13 cellular contexts compared by ENCODE assay signal in the genomic region with DNA sequence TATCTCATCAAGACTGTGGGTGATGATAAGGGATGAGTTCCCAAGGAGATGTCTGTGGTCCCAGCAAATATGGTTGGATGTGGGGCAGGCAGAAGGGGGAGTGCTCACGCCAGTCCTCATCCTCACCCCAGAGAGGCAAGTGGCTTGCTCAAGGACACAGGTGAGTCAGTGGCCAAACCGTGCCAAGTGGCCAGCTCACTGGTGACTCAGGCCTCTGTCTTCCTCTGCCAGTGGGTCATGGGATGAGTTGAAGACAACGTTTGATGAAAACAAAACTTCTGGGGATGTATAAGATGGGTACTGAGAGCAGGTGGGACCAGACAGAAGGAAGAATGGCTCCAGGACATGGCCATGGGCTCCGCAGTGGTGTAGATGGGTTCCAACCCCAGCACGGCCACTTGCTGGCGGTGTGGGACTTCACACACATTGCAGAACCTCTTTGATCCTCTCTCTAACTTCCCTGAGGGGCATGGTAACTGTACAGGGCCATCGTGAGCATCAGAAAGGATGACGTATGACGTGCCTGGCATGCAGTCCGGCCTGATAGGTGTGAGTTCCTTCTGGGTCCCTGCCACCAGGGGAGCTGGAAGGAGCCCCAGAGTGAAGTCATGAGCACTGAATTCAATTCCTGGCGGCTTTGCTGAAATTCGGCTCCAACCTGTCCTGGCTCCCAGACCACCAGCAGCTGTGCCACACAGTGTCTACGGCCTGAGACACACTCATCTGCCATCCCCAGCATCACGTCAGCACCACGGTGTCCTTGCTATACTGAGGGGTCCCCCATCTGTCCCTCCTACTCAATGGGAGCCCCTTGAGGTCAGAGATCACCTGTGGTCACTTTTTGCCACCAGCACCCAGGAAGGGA. TPM values are rescaled to one million over a fixed set of nuclear protein-coding genes. Genes with fewer than 3 reads are reported as not detected.
DNase-seq lines count a peak whose midpoint lies in the region; ATAC-seq, FAIRE-seq and TF ChIP-seq lines count a peak whose summit lies in the region.
"Had no signal": no experiment of that assay in that cellular context is flagged by ENCODE, and none has a peak within 500 bp of the region (broad histone marks: within the 10 kb centered on the region; RNA-seq: fewer than 3 reads in every experiment).

No MANE protein-coding gene starts in this region.

- H3K4me3 Mint-ChIP-seq in activated CD4-positive, alpha-beta memory T cell treated with anti-CD3 and anti-CD28 coated beads for 36 hours, result no peak overlapping the region
- H3K4me3 Mint-ChIP-seq in endothelial cell (ENCODE audit: unreplicated experiment), result no peak overlapping the region
- H3K4me3 Mint-ChIP-seq: activated naive CD8-positive, alpha-beta T cell treated with anti-CD3 and anti-CD28 coated beads, Interleukin-2, amount 10 ng/mL, durations not matched to agents 7 days and 5 days; stimulated activated naive B cell treated with anti-CD40 and anti-IgM and Interleukin-4, amounts not matched to agents 10 μg/mL and 1 μg/mL and 100 μg/mL, for 72 hours had no signal

- intact Hi-C loops in head of caudate nucleus (cut with DNase I), result no loop called here
- intact Hi-C loops in activated CD4-positive, alpha-beta memory T cell treated with anti-CD3 and anti-CD28 coated beads for 36 hours (cut with micrococcal nuclease), result no loop called here

- TF ChIP-seq EP300 in A549 (IDR thresholded peaks at IDR 0.05), result no peak

- TF ChIP-seq CTCF in A549 (IDR thresholded peaks at IDR 0.05) (no peak), endothelial cell (IDR thresholded peaks at IDR 0.05; ENCODE audit: unreplicated experiment) (no peak)

- WGBS in A549 (ENCODE audit: missing lambda C conversion rate), result 58% methylated on average over 11 of the region's 15 CpGs

- no peak overlapping the region for H3K27ac Mint-ChIP-seq in activated CD4-positive, alpha-beta memory T cell treated with anti-CD3 and anti-CD28 coated beads for 36 hours
- H3K27ac Mint-ChIP-seq in endothelial cell (ENCODE audit: unreplicated experiment), result no peak overlapping the region
- H3K27ac Mint-ChIP-seq: activated naive CD8-positive, alpha-beta T cell treated with anti-CD3 and anti-CD28 coated beads, Interleukin-2, amount 10 ng/mL, durations not matched to agents 7 days and 5 days; stimulated activated naive B cell treated with anti-CD40 and anti-IgM and Interleukin-4, amounts not matched to agents 10 μg/mL and 1 μg/mL and 100 μg/mL, for 72 hours had no signal

- peak overlapping the region; percentile 28; the same call in 2 of the 3 replicates for H3K4me2 ChIP-seq in A549

- peaks cover 12% of the 10 kb centered on the region for H3K9me3 Mint-ChIP-seq in activated CD4-positive, alpha-beta memory T cell treated with anti-CD3 and anti-CD28 coated beads for 36 hours
- no peaks in the 10 kb centered on the region for H3K9me3 Mint-ChIP-seq in endothelial cell (ENCODE audit: unreplicated experiment)

- CTCF ChIA-PET in A549 (lab: Yijun Ruan, JAX), result interaction anchor here (0.6 to 1.4 kb wide), 2 partner anchors 50 to 70 kb away, joined by 3 to 4 read pairs; no protein-coding TSS in a partner anchor
- CTCF ChIA-PET in activated CD4-positive, alpha-beta memory T cell treated with anti-CD3 and anti-CD28 coated beads for 36 hours (lab: Charles Lee), result no interaction called here

- FAIRE-seq in A549 (lab: Jason Lieb, UNC), result no peak

- peak; percentile 57 to 62 for DNase-seq in A549 (ENCODE audit: low read depth in 1 of 2, low spot score in 1 of 2)
- peak; percentile 79 for DNase-seq in HK-2 (ENCODE audit: unreplicated experiment)
- DNase-seq in amniotic epithelial cell (ENCODE audit: low read depth), result peak; percentile 80
- DNase-seq in iris pigment epithelial cell (ENCODE audit: low read depth), result peak; percentile 76
- no peak for DNase-seq in head of caudate nucleus
- DNase-seq in activated CD4-positive, alpha-beta memory T cell treated with anti-CD3 and anti-CD28 coated beads for 36 hours, result no peak
- no peak for DNase-seq in endothelial cell (ENCODE audit: low spot score)
- DNase-seq: activated naive CD8-positive, alpha-beta T cell treated with anti-CD3 and anti-CD28 coated beads, Interleukin-2, amount 10 ng/mL, durations not matched to agents 7 days and 5 days; AML-193; NCI-H2227 treated with DMSO at 0.1 percent for 48 hours; stimulated activated naive B cell treated with anti-CD40 and anti-IgM and Interleukin-4, amounts not matched to agents 10 μg/mL and 1 μg/mL and 100 μg/mL, for 72 hours had no signal

- POLR2A ChIA-PET in A549 (lab: Yijun Ruan, JAX), result no interaction called here
- POLR2A ChIA-PET in activated CD4-positive, alpha-beta memory T cell treated with anti-CD3 and anti-CD28 coated beads for 36 hours (lab: Charles Lee), result no interaction called here

- ATAC-seq in A549 (peak; percentile 72 to 77), GM21423 (IDR thresholded peaks at IDR 0.05; ENCODE audit: unreplicated experiment) (no peak)

- no peak for TF ChIP-seq POLR2A in A549 (IDR thresholded peaks at IDR 0.05; ENCODE audit: low read length)

- no peak overlapping the region for H3K4me3 ChIP-seq in A549
- H3K4me3 ChIP-seq: SK-N-MC had no signal

- peaks cover 29% of the 10 kb centered on the region for H3K4me1 ChIP-seq in A549

- peak overlapping the region in 1 of 2 experiments; percentile 73; a peak in 4 of 6 replicates for H3K27ac ChIP-seq in A549
- H3K27ac ChIP-seq: SK-N-MC had no signal

- H3K9me3 ChIP-seq in A549, result no peaks in the 10 kb centered on the region

- peaks cover 9% of the 10 kb centered on the region for H3K4me1 Mint-ChIP-seq in activated CD4-positive, alpha-beta memory T cell treated with anti-CD3 and anti-CD28 coated beads for 36 hours (ENCODE audit: low read depth)
- peaks cover 35% of the 10 kb centered on the region for H3K4me1 Mint-ChIP-seq in endothelial cell (ENCODE audit: unreplicated experiment)

- H3K27me3 Mint-ChIP-seq in activated CD4-positive, alpha-beta memory T cell treated with anti-CD3 and anti-CD28 coated beads for 36 hours, result no peaks in the 10 kb centered on the region
- H3K27me3 Mint-ChIP-seq in endothelial cell (ENCODE audit: unreplicated experiment), result no peaks in the 10 kb centered on the region
- H3K27me3 Mint-ChIP-seq: activated naive CD8-positive, alpha-beta T cell treated with anti-CD3 and anti-CD28 coated beads, Interleukin-2, amount 10 ng/mL, durations not matched to agents 7 days and 5 days had no signal

- TF ChIP-seq RAD21 in A549 (conservative IDR thresholded peaks at IDR 0.05 in 1 of 2, IDR thresholded peaks at IDR 0.05 in 1 of 2), result no peak

- H3K36me3 Mint-ChIP-seq in activated CD4-positive, alpha-beta memory T cell treated with anti-CD3 and anti-CD28 coated beads for 36 hours, result peaks cover 3% of the 10 kb centered on the region
- H3K36me3 Mint-ChIP-seq in endothelial cell (ENCODE audit: low read depth, unreplicated experiment), result peaks cover 4% of the 10 kb centered on the region
- H3K36me3 Mint-ChIP-seq: activated naive CD8-positive, alpha-beta T cell treated with anti-CD3 and anti-CD28 coated beads, Interleukin-2, amount 10 ng/mL, durations not matched to agents 7 days and 5 days had no signal

TF ChIP-seq in A549, 52 proteins besides CTCF, POLR2A, EP300 and RAD21:
- no peak for TF ChIP-seq MYC (IDR thresholded peaks at IDR 0.05; ENCODE audit: borderline replicate concordance, low read length)
- TF ChIP-seq JUNB (IDR thresholded peaks at IDR 0.05), result peak; percentile 59
- TF ChIP-seq FOSL2 (IDR thresholded peaks at IDR 0.05), result peak; percentile 65
- peak; percentile 78 for TF ChIP-seq FOSL2 (CRISPR knock-in tag; IDR thresholded peaks at IDR 0.05)
- TF ChIP-seq HOXB13 (CRISPR knock-in tag; IDR thresholded peaks at IDR 0.05; ENCODE audit: low read depth), result no peak

RNA-seq across cellular contexts. Expression of gene GPR78, which starts 41.3 kb away (rescaled TPM):
- polyA plus RNA-seq in A549 (2011; rRNA removed) (not detected in 2 replicates), A549 (2017; fragmentation: RNase III; extraction: RNeasy Plus Mini Kit Qiagen cat#74134 plus additional on column Dnase treatment) (0.09 to 0.18 TPM (median 0.17 TPM) in 3 replicates)
- 0.01 and 0.09 TPM in 2 replicates for polyA plus RNA-seq in A549 (2012; cell fraction: cytosol; rRNA removed)
- polyA plus RNA-seq in A549 (2012; cell fraction: nucleus; rRNA removed), result 0.55 and 0.59 TPM in 2 replicates
- polyA minus RNA-seq in A549 (2011; rRNA and poly(A)+ RNA removed), result not detected in 2 replicates
- total RNA-seq in activated CD4-positive, alpha-beta memory T cell treated with anti-CD3 and anti-CD28 coated beads for 36 hours, result not detected
- total RNA-seq in endothelial cell (ENCODE audit: unreplicated experiment), result not detected
- total RNA-seq: activated naive CD8-positive, alpha-beta T cell treated with anti-CD3 and anti-CD28 coated beads, Interleukin-2, amount 10 ng/mL, durations not matched to agents 7 days and 5 days had no signal

RNA-seq across cellular contexts. Expression of gene CPZ, which starts 53.6 kb away (rescaled TPM):
- polyA plus RNA-seq in A549 (2011; rRNA removed) (0.09 and 0.19 TPM in 2 replicates), A549 (2017; fragmentation: RNase III; extraction: RNeasy Plus Mini Kit Qiagen cat#74134 plus additional on column Dnase treatment) (0.09 to 0.33 TPM (median 0.21 TPM) in 3 replicates)
- 0.21 and 0.22 TPM in 2 replicates for polyA plus RNA-seq in A549 (2012; cell fraction: cytosol; rRNA removed)
- polyA plus RNA-seq in A549 (2012; cell fraction: nucleus; rRNA removed), result 0.48 and 0.95 TPM in 2 replicates
- polyA minus RNA-seq in A549 (2011; rRNA and poly(A)+ RNA removed), result not detected in 2 replicates
- not detected for total RNA-seq in activated CD4-positive, alpha-beta memory T cell treated with anti-CD3 and anti-CD28 coated beads for 36 hours
- 0.90 TPM for total RNA-seq in endothelial cell (ENCODE audit: unreplicated experiment)
- total RNA-seq: activated naive CD8-positive, alpha-beta T cell treated with anti-CD3 and anti-CD28 coated beads, Interleukin-2, amount 10 ng/mL, durations not matched to agents 7 days and 5 days had no signal

Comparison
In these comparisons a context has a peak if more than half of its experiments do, and no peak if none do; other contexts are left out.
1. DNase-seq: peak in A549 (2 of 2), HK-2 (single experiment), amniotic epithelial cell (single experiment) and iris pigment epithelial cell (single experiment); none in head of caudate nucleus (0 of 42), activated CD4-positive, alpha-beta memory T cell treated with anti-CD3 and anti-CD28 coated beads for 36 hours (single experiment) and endothelial cell (single experiment).